24 cellular contexts compared by ENCODE assay signal in the genomic region with DNA sequence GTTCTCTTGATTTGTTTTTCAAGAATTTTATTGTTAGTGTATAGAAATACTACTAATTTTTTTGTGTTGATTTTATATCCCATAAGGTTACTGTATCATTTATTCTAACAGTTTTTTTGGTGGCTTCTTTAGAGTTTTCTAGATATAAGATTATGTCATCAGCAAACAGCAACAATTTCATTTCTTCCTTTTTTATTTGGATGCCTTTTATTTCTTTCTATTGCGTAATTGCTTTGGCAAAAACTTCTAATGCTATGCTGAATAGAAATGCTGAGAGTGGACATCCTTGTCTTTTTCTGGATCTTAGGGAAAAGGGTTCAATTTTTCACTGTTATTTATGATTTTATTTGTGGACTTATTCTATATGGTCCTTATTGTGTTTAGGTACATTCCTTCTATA.
DNase-seq lines count a peak whose midpoint lies in the region; ATAC-seq, FAIRE-seq and TF ChIP-seq lines count a peak whose summit lies in the region.
"Had no signal": no experiment of that assay in that cellular context is flagged by ENCODE, and none has a peak within 500 bp of the region (broad histone marks: within the 10 kb centered on the region; RNA-seq: fewer than 3 reads in every experiment).

No MANE protein-coding gene starts in this region.

- TF ChIP-seq RAD21 in HepG2 (CRISPR knock-in tag; IDR thresholded peaks at IDR 0.05) (no peak), Ishikawa (IDR thresholded peaks at IDR 0.05; ENCODE audit: low read depth) (no peak), H1 (IDR thresholded peaks at IDR 0.05 in 1 of 2, conservative IDR thresholded peaks at IDR 0.05 in 1 of 2; ENCODE audit: low read depth in 2 of 2, low read length in 2 of 2) (no peak)

- no peaks in the 10 kb centered on the region for H3K79me1 ChIP-seq in H1 (ENCODE audit: low read depth, low read length)

- H2BK15ac ChIP-seq in H1 (ENCODE audit: low read length): no peak overlapping the region

- H2BK120ac ChIP-seq in H1 (replicated peaks; ENCODE audit: low read depth, low read length): no peak overlapping the region

- H3K23ac ChIP-seq in H1 (ENCODE audit: insufficient read length): no peak overlapping the region

- H3K27me3 Mint-ChIP-seq in activated naive CD4-positive, alpha-beta T cell treated with anti-CD3 and anti-CD28 coated beads, Interleukin-2, amount 10 ng/mL, durations not matched to agents 7 days and 5 days: no peaks in the 10 kb centered on the region
- H3K27me3 Mint-ChIP-seq: B cell; CD4-positive, alpha-beta T cell had no signal

- H2BK20ac ChIP-seq in H1 (ENCODE audit: low read length): no peak overlapping the region

- no peak for TF ChIP-seq POLR2A in HepG2 (IDR thresholded peaks at IDR 0.05; ENCODE audit: insufficient read depth in 1 of 2, low read depth in 2 of 2, low read length in 2 of 2)
- TF ChIP-seq POLR2A in right lobe of liver (IDR thresholded peaks at IDR 0.05): no peak
- no peak for TF ChIP-seq POLR2A in H1 (IDR thresholded peaks at IDR 0.05; ENCODE audit: control extremely low read depth in 1 of 2, low read depth in 2 of 2, low read length in 2 of 2)
- no peak for TF ChIP-seq POLR2A in uterus (IDR thresholded peaks at IDR 0.05)

- no peak overlapping the region for H3K4me2 ChIP-seq in HepG2 (ENCODE audit: low read depth, low read length)
- H3K4me2 ChIP-seq in H1 (ENCODE audit: insufficient read depth in 1 of 2, low read depth in 2 of 2, low read length in 2 of 2): no peak overlapping the region
- H3K4me2 ChIP-seq: A549; BLaER1 treated with 17β-estradiol and CSF1 and Interleukin-3, amounts not matched to agents 10 nM and 100 nM had no signal

- no peak for DNase-seq in HepG2 (ENCODE audit: low spot score)
- DNase-seq in right lobe of liver: no peak
- peak; percentile 25 for DNase-seq in OCI-M1 (lab: John Stamatoyannopoulos, UW)
- DNase-seq in H1 (ENCODE audit: low read depth in 1 of 2, low spot score in 2 of 2): no peak
- no peak for DNase-seq in uterus
- DNase-seq in activated naive CD4-positive, alpha-beta T cell treated with anti-CD3 and anti-CD28 coated beads, Interleukin-2, amount 10 ng/mL, durations not matched to agents 7 days and 5 days: no peak
- no peak for DNase-seq in anterior cingulate cortex (lab: John Stamatoyannopoulos, UW)
- DNase-seq: AML-193; Caco-2; Calu3; CD4-positive, alpha-beta T cell; CD8-positive, alpha-beta T cell; DMS79 treated with DMSO at 0.1 percent for 48 hours; GDM1 had no signal

- no peaks in the 10 kb centered on the region for H3K4me1 Mint-ChIP-seq in activated naive CD4-positive, alpha-beta T cell treated with anti-CD3 and anti-CD28 coated beads, Interleukin-2, amount 10 ng/mL, durations not matched to agents 7 days and 5 days
- H3K4me1 Mint-ChIP-seq: B cell had no signal

- H3K4me1 ChIP-seq in HepG2 (ENCODE audit: insufficient read depth, low read length) (no peaks in the 10 kb centered on the region), right lobe of liver (no peaks in the 10 kb centered on the region), H1 (replicated peaks in 1 of 4; ENCODE audit: control insufficient read depth in 3 of 4, insufficient read depth in 4 of 4, low read length in 3 of 4) (no peaks in the 10 kb centered on the region), uterus (no peaks in the 10 kb centered on the region)
- H3K4me1 ChIP-seq: A549; BLaER1 treated with 17β-estradiol and CSF1 and Interleukin-3, amounts not matched to agents 10 nM and 100 nM; Caco-2 had no signal

- TF ChIP-seq EP300 in HepG2 (IDR thresholded peaks at IDR 0.05; ENCODE audit: low read depth in 2 of 2, low read length in 2 of 2) (no peak), HepG2 (CRISPR knock-in tag; IDR thresholded peaks at IDR 0.05; ENCODE audit: borderline replicate concordance) (no peak), Ishikawa (IDR thresholded peaks at IDR 0.05; ENCODE audit: borderline replicate concordance) (no peak), H1 (IDR thresholded peaks at IDR 0.05; ENCODE audit: borderline replicate concordance in 1 of 2, low read depth in 2 of 2, low read length in 2 of 2) (no peak)

- H3K14ac ChIP-seq in H1 (ENCODE audit: insufficient read length): no peak overlapping the region

- no peak overlapping the region for H3K4me3 Mint-ChIP-seq in activated naive CD4-positive, alpha-beta T cell treated with anti-CD3 and anti-CD28 coated beads, Interleukin-2, amount 10 ng/mL, durations not matched to agents 7 days and 5 days
- H3K4me3 Mint-ChIP-seq: B cell; CD4-positive, alpha-beta T cell; CD8-positive, alpha-beta T cell had no signal

- FAIRE-seq in HepG2 (lab: Jason Lieb, UNC) (no peak), H1 (lab: Jason Lieb, UNC) (no peak)
- FAIRE-seq: D721Med, GM12878, GM12892, GM18507 had no signal

- H3K27ac ChIP-seq in HepG2 (ENCODE audit: extremely low read length, insufficient read depth, low read length): no peak overlapping the region
- no peak overlapping the region for H3K27ac ChIP-seq in right lobe of liver
- H3K27ac ChIP-seq in H1 (ENCODE audit: low read depth, low read length): no peak overlapping the region
- H3K27ac ChIP-seq in uterus: no peak overlapping the region
- H3K27ac ChIP-seq: 22Rv1; A549; BLaER1 treated with 17β-estradiol and CSF1 and Interleukin-3, amounts not matched to agents 10 nM and 100 nM; C4-2B had no signal

- H3K4me3 ChIP-seq in HepG2 (replicated peaks in 1 of 3; ENCODE audit: insufficient read depth in 1 of 3, low read depth in 2 of 3, low read length in 3 of 3) (no peak overlapping the region), right lobe of liver (no peak overlapping the region), H1 (ENCODE audit: extremely low read depth in 1 of 4, insufficient read depth in 2 of 4, low read depth in 3 of 4, low read length in 4 of 4) (no peak overlapping the region), uterus (no peak overlapping the region)
- H3K4me3 ChIP-seq: A549; BLaER1 treated with 17β-estradiol and CSF1 and Interleukin-3, amounts not matched to agents 10 nM and 100 nM; GM12878 had no signal

- H3K56ac ChIP-seq in H1 (replicated peaks; ENCODE audit: insufficient read length, low read depth, low read length): no peak overlapping the region

- in situ Hi-C loops in HepG2 (cut with HindIII; ENCODE audit: extremely low pct_ligation_motif_present, low pct_unique_long_range_greater_than_20kb): no loop called here

- no peaks in the 10 kb centered on the region for H4K20me1 ChIP-seq in HepG2 (ENCODE audit: insufficient read depth, low read length)
- no peaks in the 10 kb centered on the region for H4K20me1 ChIP-seq in H1 (replicated peaks in 1 of 2; ENCODE audit: control insufficient read depth in 1 of 2, insufficient read depth in 2 of 2, low read length in 2 of 2)
- H4K20me1 ChIP-seq: BLaER1 treated with 17β-estradiol and CSF1 and Interleukin-3, amounts not matched to agents 10 nM and 100 nM had no signal

- H3K27me3 ChIP-seq in HepG2 (ENCODE audit: control insufficient read depth in 1 of 2, insufficient read depth in 2 of 2, low read length in 2 of 2): no peaks in the 10 kb centered on the region
- H3K27me3 ChIP-seq in right lobe of liver: no peaks in the 10 kb centered on the region
- no peaks in the 10 kb centered on the region for H3K27me3 ChIP-seq in H1 (replicated peaks in 1 of 4; ENCODE audit: control insufficient read depth in 3 of 4, extremely low read depth in 1 of 4, insufficient read depth in 3 of 4, low read length in 3 of 4)
- H3K27me3 ChIP-seq in uterus: no peaks in the 10 kb centered on the region
- H3K27me3 ChIP-seq: BLaER1 treated with 17β-estradiol and CSF1 and Interleukin-3, amounts not matched to agents 10 nM and 100 nM had no signal

- no peak overlapping the region for H2AK5ac ChIP-seq in H1 (ENCODE audit: low read depth, low read length)

- H3K79me2 ChIP-seq in HepG2 (ENCODE audit: insufficient read depth, low read length): no peaks in the 10 kb centered on the region
- no peaks in the 10 kb centered on the region for H3K79me2 ChIP-seq in H1 (ENCODE audit: control insufficient read depth in 1 of 2, insufficient read depth in 2 of 2, low read length in 2 of 2)

- intact Hi-C loops in HepG2 (cut with micrococcal nuclease; ENCODE audit: unreplicated experiment) (no loop called here), right lobe of liver (cut with DNase I) (no loop called here), uterus (cut with DNase I; ENCODE audit: low total_unique reads) (no loop called here)

- no peak overlapping the region for H2BK5ac ChIP-seq in H1 (ENCODE audit: low read depth, low read length)

- CTCF ChIA-PET in HepG2 (lab: Yijun Ruan, JAX; ENCODE audit: low intra/inter-chr PET ratio, low total read pairs) (no interaction called here), H1 (lab: Charles Lee; ENCODE audit: partially characterized antibody) (no interaction called here)
- CTCF ChIA-PET in activated naive CD4-positive, alpha-beta T cell treated with anti-CD3 and anti-CD28 coated beads, Interleukin-2, amount 10 ng/mL, durations not matched to agents 7 days and 5 days (lab: Charles Lee): no interaction called here

- no peak overlapping the region for H4K5ac ChIP-seq in H1 (ENCODE audit: insufficient read length, low read depth, low read length)

- ATAC-seq in HepG2 (no peak), right lobe of liver (no peak)
- ATAC-seq: A549; CD8-positive, alpha-beta T cell; GM12878 had no signal

- H3K9ac ChIP-seq in HepG2 (ENCODE audit: insufficient read depth, low read depth, low read length) (no peak overlapping the region), H1 (replicated peaks in 1 of 4; ENCODE audit: extremely low read depth in 1 of 4, low read depth in 3 of 4, low read length in 3 of 4) (no peak overlapping the region)
- H3K9ac ChIP-seq: BLaER1 treated with 17β-estradiol and CSF1 and Interleukin-3, amounts not matched to agents 10 nM and 100 nM had no signal

- no peak for TF ChIP-seq CTCF in HepG2 (CRISPR knock-in tag; IDR thresholded peaks at IDR 0.05)
- TF ChIP-seq CTCF in right lobe of liver (IDR thresholded peaks at IDR 0.05): no peak
- TF ChIP-seq CTCF in H1 (IDR thresholded peaks at IDR 0.05; ENCODE audit: control extremely low read depth in 1 of 3, insufficient read depth in 1 of 3, low read depth in 1 of 3, low read length in 3 of 3): no peak
- no peak for TF ChIP-seq CTCF in uterus (IDR thresholded peaks at IDR 0.05)

- H3K36me3 Mint-ChIP-seq in activated naive CD4-positive, alpha-beta T cell treated with anti-CD3 and anti-CD28 coated beads, Interleukin-2, amount 10 ng/mL, durations not matched to agents 7 days and 5 days: no peaks in the 10 kb centered on the region
- H3K36me3 Mint-ChIP-seq: CD8-positive, alpha-beta T cell had no signal

- H3K9me3 Mint-ChIP-seq in activated naive CD4-positive, alpha-beta T cell treated with anti-CD3 and anti-CD28 coated beads, Interleukin-2, amount 10 ng/mL, durations not matched to agents 7 days and 5 days: peaks cover 3% of the 10 kb centered on the region

- H3K9me3 ChIP-seq in HepG2 (ENCODE audit: low read length): no peaks in the 10 kb centered on the region
- no peaks in the 10 kb centered on the region for H3K9me3 ChIP-seq in right lobe of liver
- H3K9me3 ChIP-seq in H1 (ENCODE audit: insufficient read depth in 2 of 2, low read depth in 1 of 2, low read length in 1 of 2): no peaks in the 10 kb centered on the region
- H3K9me3 ChIP-seq in uterus: no peaks in the 10 kb centered on the region
- H3K9me3 ChIP-seq: A549; BLaER1 treated with 17β-estradiol and CSF1 and Interleukin-3, amounts not matched to agents 10 nM and 100 nM; Caco-2 had no signal

- no peak overlapping the region for H3K18ac ChIP-seq in H1 (ENCODE audit: extremely low read depth, low read length)

- H3K27ac Mint-ChIP-seq in activated naive CD4-positive, alpha-beta T cell treated with anti-CD3 and anti-CD28 coated beads, Interleukin-2, amount 10 ng/mL, durations not matched to agents 7 days and 5 days: no peak overlapping the region
- H3K27ac Mint-ChIP-seq: B cell; CD4-positive, alpha-beta T cell; CD8-positive, alpha-beta T cell had no signal

- H3K23me2 ChIP-seq in H1 (ENCODE audit: low read depth, low read length): no peaks in the 10 kb centered on the region

- WGBS in HepG2 (ENCODE audit: low lambda C conversion rate): 27% methylated on average over 1 of the region's 1 CpG
- 70% methylated on average over 1 of the region's 1 CpG for WGBS in right lobe of liver (ENCODE audit: insufficient coverage, low coverage, low lambda C conversion rate, missing lambda C conversion rate)
- 93% methylated on average over 1 of the region's 1 CpG; no CpG with 5 or more reads in 1 of the 2 experiments for WGBS in H1 (ENCODE audit: extremely low coverage in 1 of 2, insufficient coverage in 1 of 2, insufficient read length in 1 of 2, insufficient replicate concordance in 2 of 2, low coverage in 1 of 2, low lambda C conversion rate in 2 of 2, missing lambda C conversion rate in 1 of 2), 2 experiments

- POLR2A ChIA-PET in HepG2 (lab: Yijun Ruan, JAX): no interaction called here
- POLR2A ChIA-PET in H1 (lab: Charles Lee; ENCODE audit: partially characterized antibody): no interaction called here

- H4K8ac ChIP-seq in H1 (ENCODE audit: extremely low read depth, insufficient read depth, low read length): no peak overlapping the region

- H3K36me3 ChIP-seq in HepG2 (replicated peaks in 1 of 2; ENCODE audit: control insufficient read depth in 1 of 2, insufficient read depth in 2 of 2, low read length in 2 of 2) (no peaks in the 10 kb centered on the region), right lobe of liver (no peaks in the 10 kb centered on the region), H1 (ENCODE audit: control insufficient read depth in 2 of 4, insufficient read depth in 4 of 4, low read length in 3 of 4) (no peaks in the 10 kb centered on the region), uterus (no peaks in the 10 kb centered on the region)
- H3K36me3 ChIP-seq: BLaER1 treated with 17β-estradiol and CSF1 and Interleukin-3, amounts not matched to agents 10 nM and 100 nM had no signal

- H4K91ac ChIP-seq in H1 (replicated peaks; ENCODE audit: insufficient read length, low read length): no peak overlapping the region

- BruUV-seq in HepG2 (replicated peaks; lab: Mats Ljungman, UMichigan): no TSS peak

- H3K4ac ChIP-seq in H1 (replicated peaks; ENCODE audit: insufficient read length, low read depth, low read length): no peak overlapping the region

- H2AFZ ChIP-seq in HepG2 (ENCODE audit: low read length) (no peak overlapping the region), H1 (ENCODE audit: low read length) (no peak overlapping the region)

- no peak overlapping the region for H2BK12ac ChIP-seq in H1 (ENCODE audit: low read depth, low read length)
